ENCODE assay signal across 20 cellular contexts in genomic region chr11:119194811-119195210, GRCh38. TPM values are rescaled to one million over a fixed set of nuclear protein-coding genes. Genes with fewer than 3 reads are reported as not detected.
DNase-seq lines count a peak whose midpoint lies in the region; ATAC-seq, FAIRE-seq and TF ChIP-seq lines count a peak whose summit lies in the region.
"Had no signal": no experiment of that assay in that cellular context is flagged by ENCODE, and none has a peak within 500 bp of the region (broad histone marks: within the 10 kb centered on the region; RNA-seq: fewer than 3 reads in every experiment).

No MANE protein-coding gene starts in this region.

- peak overlapping the region; percentile 27; the same call in 1 of the 2 replicates for H2BK12ac ChIP-seq in H1 (ENCODE audit: low read depth, low read length)

- H2BK120ac ChIP-seq in H1 (replicated peaks; ENCODE audit: low read depth, low read length), result no peak overlapping the region

- no peak overlapping the region for H3K56ac ChIP-seq in H1 (replicated peaks; ENCODE audit: insufficient read length, low read depth, low read length)

- TF ChIP-seq POLR2A in HCT116 (IDR thresholded peaks at IDR 0.05; ENCODE audit: borderline replicate concordance, extremely low read depth, insufficient read depth, insufficient read length) (no peak), H1 (IDR thresholded peaks at IDR 0.05; ENCODE audit: control extremely low read depth in 1 of 2, low read depth in 2 of 2, low read length in 2 of 2) (no peak)

- H3K36me3 ChIP-seq in left ventricle myocardium inferior, result no peaks in the 10 kb centered on the region
- H3K36me3 ChIP-seq in HCT116 (ENCODE audit: control insufficient read depth in 1 of 2, insufficient read depth in 2 of 2, low read length in 2 of 2), result no peaks in the 10 kb centered on the region
- no peaks in the 10 kb centered on the region for H3K36me3 ChIP-seq in H1 (ENCODE audit: control insufficient read depth in 2 of 4, insufficient read depth in 4 of 4, low read length in 3 of 4)
- no peaks in the 10 kb centered on the region for H3K36me3 ChIP-seq in upper lobe of right lung
- H3K36me3 ChIP-seq: BE2C had no signal

- H3K4me2 ChIP-seq in HCT116 (ENCODE audit: low read length), result peak overlapping the region; percentile 41
- peak overlapping the region in 1 of 2 experiments; percentile 36; a peak in 1 of 4 replicates for H3K4me2 ChIP-seq in H1 (ENCODE audit: insufficient read depth in 1 of 2, low read depth in 2 of 2, low read length in 2 of 2)

- no peaks in the 10 kb centered on the region for H3K27me3 ChIP-seq in left ventricle myocardium inferior (ENCODE audit: low read depth)
- H3K27me3 ChIP-seq in HCT116 (ENCODE audit: insufficient read depth, low read length), result no peaks in the 10 kb centered on the region
- H3K27me3 ChIP-seq in H1 (replicated peaks in 1 of 4; ENCODE audit: control insufficient read depth in 3 of 4, extremely low read depth in 1 of 4, insufficient read depth in 3 of 4, low read length in 3 of 4), result no peaks in the 10 kb centered on the region
- no peaks in the 10 kb centered on the region for H3K27me3 ChIP-seq in upper lobe of right lung
- H3K27me3 ChIP-seq: BE2C had no signal

- no peak for TF ChIP-seq EP300 in H1 (IDR thresholded peaks at IDR 0.05; ENCODE audit: borderline replicate concordance in 1 of 2, low read depth in 2 of 2, low read length in 2 of 2)

- H3K4me1 ChIP-seq in left ventricle myocardium inferior (no peaks in the 10 kb centered on the region), HCT116 (ENCODE audit: control insufficient read depth in 1 of 2, insufficient read depth in 2 of 2, low read length in 2 of 2) (peaks cover 8 to 23% of the 10 kb centered on the region in 2 experiments; a peak in 3 of 4 replicates), H1 (replicated peaks in 1 of 4; ENCODE audit: control insufficient read depth in 3 of 4, insufficient read depth in 4 of 4, low read length in 3 of 4) (peaks cover 0 to 7% (median under 1%) of the 10 kb centered on the region in 4 experiments; a peak in 4 of 7 replicates), upper lobe of right lung (no peaks in the 10 kb centered on the region)
- H3K4me1 ChIP-seq: A549, BE2C had no signal

- no peaks in the 10 kb centered on the region for H3K9me2 ChIP-seq in HCT116 (ENCODE audit: insufficient read depth)

- ATAC-seq in HCT116 (no peak), upper lobe of right lung (no peak)

- no peak overlapping the region for H3K23ac ChIP-seq in H1 (ENCODE audit: insufficient read length)

- no peaks in the 10 kb centered on the region for H3K23me2 ChIP-seq in H1 (ENCODE audit: low read depth, low read length)

- no peak overlapping the region for H2AFZ ChIP-seq in HCT116 (ENCODE audit: low read depth, low read length, poor library complexity, severe bottlenecking)
- H2AFZ ChIP-seq in H1 (ENCODE audit: low read length), result no peak overlapping the region

- H4K20me1 ChIP-seq in HCT116 (ENCODE audit: insufficient read depth) (no peaks in the 10 kb centered on the region), H1 (replicated peaks in 1 of 2; ENCODE audit: control insufficient read depth in 1 of 2, insufficient read depth in 2 of 2, low read length in 2 of 2) (no peaks in the 10 kb centered on the region)

- TF ChIP-seq CTCF in left ventricle myocardium inferior (IDR thresholded peaks at IDR 0.05; ENCODE audit: borderline replicate concordance), result no peak
- TF ChIP-seq CTCF in HCT116 (IDR thresholded peaks at IDR 0.05 in 2 of 3, conservative IDR thresholded peaks at IDR 0.05 in 1 of 3; ENCODE audit: borderline replicate concordance in 1 of 3, insufficient read depth in 1 of 3, low read depth in 2 of 3, low read length in 2 of 3), result no peak
- no peak for TF ChIP-seq CTCF in H1 (IDR thresholded peaks at IDR 0.05; ENCODE audit: control extremely low read depth in 1 of 3, insufficient read depth in 1 of 3, low read depth in 1 of 3, low read length in 3 of 3)
- TF ChIP-seq CTCF in upper lobe of right lung (IDR thresholded peaks at IDR 0.05), result no peak

- H3K14ac ChIP-seq in H1 (ENCODE audit: insufficient read length), result no peak overlapping the region

- H3K9ac ChIP-seq in HCT116 (ENCODE audit: low read length), result no peak overlapping the region
- no peak overlapping the region for H3K9ac ChIP-seq in H1 (replicated peaks in 1 of 4; ENCODE audit: extremely low read depth in 1 of 4, low read depth in 3 of 4, low read length in 3 of 4)

- H3K4ac ChIP-seq in H1 (replicated peaks; ENCODE audit: insufficient read length, low read depth, low read length), result no peak overlapping the region

- DNase-seq in cardiac septum (ENCODE audit: low spot score) (peak; percentile 7), left ventricle myocardium inferior (no peak), HCT116 (ENCODE audit: low read depth, low spot score) (no peak), H1 (ENCODE audit: low read depth in 1 of 2, low spot score in 2 of 2) (no peak), upper lobe of right lung (peak; percentile 28), NCI-H2227 treated with DMSO at 0.1 percent for 48 hours (lab: John Stamatoyannopoulos, UW) (no peak), NCI-H1417 treated with DMSO at 0.1 percent for 48 hours (lab: John Stamatoyannopoulos, UW) (no peak)
- DNase-seq: BE2C; CD4-positive, alpha-beta memory T cell; DMS153; DMS79 treated with DMSO at 0.1 percent for 48 hours; EL had no signal

- intact Hi-C loops in cardiac septum (cut with DNase I), result loop anchor here (5.0 kb wide), 2 partner anchors 48 to 103 kb away; partner anchors contain the start of gene ABCG4
- intact Hi-C loops in left ventricle myocardium inferior (cut with micrococcal nuclease), result loop anchor here (10.0 kb wide), 1 partner anchor 50 kb away; the partner anchor contains the start of gene ABCG4
- intact Hi-C loops in HCT116 (cut with micrococcal nuclease), result no loop called here
- intact Hi-C loops in upper lobe of right lung (cut with DNase I), result no loop called here

- no peaks in the 10 kb centered on the region for H3K79me1 ChIP-seq in H1 (ENCODE audit: low read depth, low read length)

- CTCF ChIA-PET in HCT116 (lab: Charles Lee), result no interaction called here
- CTCF ChIA-PET in H1 (lab: Charles Lee; ENCODE audit: partially characterized antibody), result interaction anchor here (0.9 to 20.1 kb wide), 15 partner anchors 8 to 299 kb away, joined by 3 to 367 read pairs (median 13); partner anchors contain the start of genes ABCG4, CBL, NHERF4 and NLRX1

- H3K79me2 ChIP-seq in HCT116 (ENCODE audit: insufficient read depth, low read length) (no peaks in the 10 kb centered on the region), H1 (ENCODE audit: control insufficient read depth in 1 of 2, insufficient read depth in 2 of 2, low read length in 2 of 2) (no peaks in the 10 kb centered on the region)

- H4K5ac ChIP-seq in H1 (ENCODE audit: insufficient read length, low read depth, low read length), result no peak overlapping the region

- H3K4me3 ChIP-seq in left ventricle myocardium inferior, result no peak overlapping the region
- no peak overlapping the region for H3K4me3 ChIP-seq in HCT116 (replicated peaks in 1 of 2; ENCODE audit: low read depth in 1 of 2, low read length in 2 of 2)
- H3K4me3 ChIP-seq in H1 (ENCODE audit: extremely low read depth in 1 of 4, insufficient read depth in 2 of 4, low read depth in 3 of 4, low read length in 4 of 4), result no peak overlapping the region
- H3K4me3 ChIP-seq in upper lobe of right lung, result no peak overlapping the region
- H3K4me3 ChIP-seq: A549 had no signal

- H2BK15ac ChIP-seq in H1 (ENCODE audit: low read length), result 0 out of 2 replicates have a peak overlapping the region, but pooled peaks have one; percentile 99

- no peak overlapping the region for H2BK5ac ChIP-seq in H1 (ENCODE audit: low read depth, low read length)

- POLR2A ChIA-PET in HCT116 (lab: Charles Lee) (interaction anchor here (1.2 kb wide), 1 partner anchor 100 kb away, joined by 4 read pairs; a partner anchor contains a TSS), H1 (lab: Charles Lee; ENCODE audit: partially characterized antibody) (interaction anchor here (1.6 to 3.1 kb wide), 5 partner anchors 11 to 93 kb away, joined by 4 to 12 read pairs (median 9); partner anchors contain the start of genes CBL and DPAGT1)

- H4K91ac ChIP-seq in H1 (replicated peaks; ENCODE audit: insufficient read length, low read length), result no peak overlapping the region

- RAD21 ChIA-PET in HCT116 (lab: Charles Lee; ENCODE audit: low non-redundant PET in 1 of 2, low total read pairs in 2 of 2, uncharacterized antibody in 2 of 2, unreplicated experiment in 2 of 2), result no interaction called here

- WGBS in H1 (ENCODE audit: extremely low coverage in 1 of 2, insufficient coverage in 1 of 2, insufficient read length in 1 of 2, insufficient replicate concordance in 2 of 2, low coverage in 1 of 2, low lambda C conversion rate in 2 of 2, missing lambda C conversion rate in 1 of 2), 2 experiments, result 88% methylated on average over 5 of the region's 5 CpGs; no CpG with 5 or more reads in 1 of the 2 experiments

- no peak overlapping the region; the same call in 1 of the 2 replicates for H2AK5ac ChIP-seq in H1 (ENCODE audit: low read depth, low read length)

- H3K9me3 ChIP-seq in left ventricle myocardium inferior (replicated peaks), result no peaks in the 10 kb centered on the region
- no peaks in the 10 kb centered on the region for H3K9me3 ChIP-seq in HCT116 (ENCODE audit: control insufficient read depth in 1 of 2, insufficient read depth in 1 of 2, low read depth in 1 of 2, low read length in 2 of 2)
- no peaks in the 10 kb centered on the region for H3K9me3 ChIP-seq in H1 (ENCODE audit: insufficient read depth in 2 of 2, low read depth in 1 of 2, low read length in 1 of 2)
- H3K9me3 ChIP-seq in upper lobe of right lung, result no peaks in the 10 kb centered on the region
- H3K9me3 ChIP-seq: A549, BE2C had no signal

- BruUV-seq in HCT116 (replicated peaks; lab: Mats Ljungman, UMichigan), result no TSS peak

- no peak for TF ChIP-seq RAD21 in HCT116 (IDR thresholded peaks at IDR 0.05; ENCODE audit: low read depth)
- TF ChIP-seq RAD21 in H1 (IDR thresholded peaks at IDR 0.05 in 1 of 2, conservative IDR thresholded peaks at IDR 0.05 in 1 of 2; ENCODE audit: low read depth in 2 of 2, low read length in 2 of 2), result no peak

- H3K27ac ChIP-seq in left ventricle myocardium inferior (replicated peaks) (no peak overlapping the region), HCT116 (ENCODE audit: low read depth, low read length) (no peak overlapping the region), H1 (ENCODE audit: low read depth, low read length) (no peak overlapping the region), upper lobe of right lung (no peak overlapping the region)
- H3K27ac ChIP-seq: A549, C4-2B, HL-60 had no signal

- no peak for FAIRE-seq in H1 (lab: Jason Lieb, UNC)
- FAIRE-seq: A549, G401.6, GM12891, GM19239 had no signal

- no peak overlapping the region for H4K8ac ChIP-seq in H1 (ENCODE audit: extremely low read depth, insufficient read depth, low read length)

- peak overlapping the region; percentile 34; the same call in 1 of the 2 replicates for H2BK20ac ChIP-seq in H1 (ENCODE audit: low read length)

- H3K18ac ChIP-seq in H1 (ENCODE audit: extremely low read depth, low read length), result no peak overlapping the region

RNA-seq across cellular contexts. Expression of gene NHERF4, which starts 9.5 kb away (rescaled TPM):
- total RNA-seq in cardiac septum (not detected), left ventricle myocardium inferior (not detected), HCT116 (2021; ENCODE audit: unreplicated experiment) (0.30 TPM), upper lobe of right lung (0.81 TPM)
- polyA plus RNA-seq in HCT116 (2012), result 0.04 and 0.07 TPM in 2 replicates
- not detected in 2 replicates for total RNA-seq in H1 (2021; fragmentation: NEBNext Ultra II Directional; extraction: Animal tissue kit (Norgen Biotek cat#: 25700))
- 0.05 and 0.20 TPM in 2 replicates for polyA plus RNA-seq in H1 (2011; rRNA removed)
- 0.06 TPM for polyA plus RNA-seq in H1 (2011; cell fraction: cytosol; rRNA removed)
- 1.0 TPM for polyA plus RNA-seq in H1 (2011; cell fraction: nucleus; rRNA removed)
- polyA plus RNA-seq in H1 (2012, experiment 1 of 2), result 0.11 to 0.41 TPM (median 0.19 TPM) in 3 of 4 replicates, not detected in the other
- polyA plus RNA-seq in H1 (2012, experiment 2 of 2), result 0.08 TPM
- not detected for polyA plus RNA-seq in H1 (2013, experiment 1 of 2)
- 0.11 TPM for polyA plus RNA-seq in H1 (2013, experiment 2 of 2)
- polyA minus RNA-seq in H1 (2011; rRNA and poly(A)+ RNA removed), result 0.28 TPM in 1 of 2 replicates, not detected in the other
- polyA minus RNA-seq in H1 (2011; cell fraction: cytosol; rRNA and poly(A)+ RNA removed), result not detected
- not detected for polyA minus RNA-seq in H1 (2011; cell fraction: nucleus; rRNA and poly(A)+ RNA removed)
- total RNA-seq: H4 had no signal
- polyA plus RNA-seq: AG04450; CD4-positive, alpha-beta memory T cell had no signal

RNA-seq across cellular contexts. Expression of gene CBL, which starts 11.3 kb away (rescaled TPM):
- total RNA-seq in cardiac septum (13.4 TPM), left ventricle myocardium inferior (7.0 TPM), HCT116 (2021; ENCODE audit: unreplicated experiment) (31.1 TPM), upper lobe of right lung (30.0 TPM)
- 9.1 and 10.8 TPM in 2 replicates for polyA plus RNA-seq in HCT116 (2012)
- 57.6 and 57.8 TPM in 2 replicates for total RNA-seq in H1 (2021; fragmentation: NEBNext Ultra II Directional; extraction: Animal tissue kit (Norgen Biotek cat#: 25700))
- 22.3 and 23.1 TPM in 2 replicates for polyA plus RNA-seq in H1 (2011; rRNA removed)
- 20.2 TPM for polyA plus RNA-seq in H1 (2011; cell fraction: cytosol; rRNA removed)
- 20.2 TPM for polyA plus RNA-seq in H1 (2011; cell fraction: nucleus; rRNA removed)
- polyA plus RNA-seq in H1 (2012, experiment 1 of 2), result 16.4 to 25.4 TPM (median 21.1 TPM) in 4 replicates
- polyA plus RNA-seq in H1 (2012, experiment 2 of 2), result 2.4 TPM
- polyA plus RNA-seq in H1 (2013, experiment 1 of 2), result 17.2 TPM
- polyA plus RNA-seq in H1 (2013, experiment 2 of 2), result 16.4 TPM
- 39.5 and 40.1 TPM in 2 replicates for polyA minus RNA-seq in H1 (2011; rRNA and poly(A)+ RNA removed)
- 23.2 TPM for polyA minus RNA-seq in H1 (2011; cell fraction: cytosol; rRNA and poly(A)+ RNA removed)
- polyA minus RNA-seq in H1 (2011; cell fraction: nucleus; rRNA and poly(A)+ RNA removed), result 26.6 TPM

RNA-seq across cellular contexts. Expression of gene NLRX1, which starts 26.3 kb away (rescaled TPM):
- total RNA-seq in cardiac septum (25.4 TPM), left ventricle myocardium inferior (32.2 TPM), HCT116 (2021; ENCODE audit: unreplicated experiment) (21.4 TPM), upper lobe of right lung (17.7 TPM)
- 15.8 and 17.7 TPM in 2 replicates for polyA plus RNA-seq in HCT116 (2012)
- total RNA-seq in H1 (2021; fragmentation: NEBNext Ultra II Directional; extraction: Animal tissue kit (Norgen Biotek cat#: 25700)), result 12.9 and 13.2 TPM in 2 replicates
- 18.6 and 30.5 TPM in 2 replicates for polyA plus RNA-seq in H1 (2011; rRNA removed)
- polyA plus RNA-seq in H1 (2011; cell fraction: cytosol; rRNA removed), result 18.6 TPM
- 42.3 TPM for polyA plus RNA-seq in H1 (2011; cell fraction: nucleus; rRNA removed)
- 9.7 to 18.1 TPM (median 14.2 TPM) in 4 replicates for polyA plus RNA-seq in H1 (2012, experiment 1 of 2)
- polyA plus RNA-seq in H1 (2012, experiment 2 of 2), result 16.4 TPM
- polyA plus RNA-seq in H1 (2013, experiment 1 of 2), result 10.0 TPM
- 9.6 TPM for polyA plus RNA-seq in H1 (2013, experiment 2 of 2)
- 18.7 and 19.9 TPM in 2 replicates for polyA minus RNA-seq in H1 (2011; rRNA and poly(A)+ RNA removed)
- 15.4 TPM for polyA minus RNA-seq in H1 (2011; cell fraction: cytosol; rRNA and poly(A)+ RNA removed)
- polyA minus RNA-seq in H1 (2011; cell fraction: nucleus; rRNA and poly(A)+ RNA removed), result 21.6 TPM

RNA-seq across cellular contexts. Expression of gene ABCG4, which starts 46.0 kb away (rescaled TPM):
- total RNA-seq in cardiac septum (1.0 TPM), left ventricle myocardium inferior (1.8 TPM), HCT116 (2021; ENCODE audit: unreplicated experiment) (1.9 TPM), upper lobe of right lung (0.14 TPM)
- 1.5 and 1.7 TPM in 2 replicates for polyA plus RNA-seq in HCT116 (2012)
- 2.3 and 2.9 TPM in 2 replicates for total RNA-seq in H1 (2021; fragmentation: NEBNext Ultra II Directional; extraction: Animal tissue kit (Norgen Biotek cat#: 25700))
- 1.8 and 2.9 TPM in 2 replicates for polyA plus RNA-seq in H1 (2011; rRNA removed)
- 1.3 TPM for polyA plus RNA-seq in H1 (2011; cell fraction: cytosol; rRNA removed)
- 4.5 TPM for polyA plus RNA-seq in H1 (2011; cell fraction: nucleus; rRNA removed)
- polyA plus RNA-seq in H1 (2012, experiment 1 of 2), result 1.5 to 2.0 TPM (median 1.9 TPM) in 4 replicates
- polyA plus RNA-seq in H1 (2012, experiment 2 of 2), result 1.0 TPM
- 1.5 TPM for polyA plus RNA-seq in H1 (2013, experiment 1 of 2)
- 1.5 TPM for polyA plus RNA-seq in H1 (2013, experiment 2 of 2)
- polyA minus RNA-seq in H1 (2011; rRNA and poly(A)+ RNA removed), result 2.5 and 3.1 TPM in 2 replicates
- 1.0 TPM for polyA minus RNA-seq in H1 (2011; cell fraction: cytosol; rRNA and poly(A)+ RNA removed)
- 2.5 TPM for polyA minus RNA-seq in H1 (2011; cell fraction: nucleus; rRNA and poly(A)+ RNA removed)
- polyA plus RNA-seq: CD4-positive, alpha-beta memory T cell had no signal

Comparison
In these comparisons a context has a peak if more than half of its experiments do, and no peak if none do; other contexts are left out.
1. DNase-seq: peak in cardiac septum (single experiment) and upper lobe of right lung (single experiment); none in left ventricle myocardium inferior (single experiment), HCT116 (single experiment), H1 (0 of 2), NCI-H2227 treated with DMSO at 0.1 percent for 48 hours (single experiment) and NCI-H1417 treated with DMSO at 0.1 percent for 48 hours (single experiment).
2. intact Hi-C loops: an anchor here in cardiac septum (5.0 kb wide) and left ventricle myocardium inferior (10.0 kb wide); none called in HCT116 and upper lobe of right lung.